Comparison of ENCODE assay signal across 9 cellular contexts in the genomic region with DNA sequence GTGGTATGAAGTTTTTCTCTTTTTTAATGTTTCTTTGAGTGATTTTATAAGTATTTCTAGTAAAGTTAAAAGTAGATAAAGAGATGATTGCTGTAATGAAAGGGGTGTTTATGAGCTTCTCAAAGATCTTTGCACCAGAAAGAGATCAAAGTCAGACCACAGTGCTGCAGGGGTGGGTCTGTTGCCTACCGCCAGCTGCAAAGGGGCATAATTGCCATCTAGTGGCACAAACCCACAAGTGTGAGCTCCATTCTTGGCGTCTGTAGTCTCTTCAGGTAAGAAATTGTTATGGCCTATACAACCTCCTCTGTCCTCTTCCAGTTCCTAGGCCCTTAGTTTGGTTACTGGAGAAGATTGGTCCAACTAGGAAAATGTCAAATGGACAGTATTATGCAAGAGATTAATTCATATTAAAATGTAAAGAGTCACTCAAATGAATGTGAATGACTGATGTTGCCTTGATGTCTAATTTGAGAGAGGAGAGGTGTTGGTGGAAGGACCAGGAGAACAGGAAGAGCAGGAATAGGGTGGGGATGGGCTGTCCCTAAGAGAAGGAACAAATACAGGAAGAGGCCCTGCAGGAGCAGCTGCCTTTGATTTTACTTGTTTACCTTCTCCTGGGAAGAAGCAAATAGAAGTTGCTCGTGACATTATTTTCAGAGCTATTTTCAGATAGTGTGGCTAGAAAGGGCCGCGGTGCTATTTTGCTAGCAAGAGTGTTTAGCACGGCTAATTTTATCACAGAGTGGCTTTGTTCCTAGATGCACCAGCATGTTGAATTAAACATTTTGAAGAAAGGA. TPM values are rescaled to one million over a fixed set of nuclear protein-coding genes. Genes with fewer than 3 reads are reported as not detected.
A peak's percentile ranks its signal among the peaks of the same experiment; 100 is the strongest.
DNase-seq lines count a peak whose midpoint lies in the region; ATAC-seq and TF ChIP-seq lines count a peak whose summit lies in the region.
"Had no signal": no experiment of that assay in that cellular context is flagged by ENCODE, and none has a peak within 500 bp of the region (broad histone marks: within the 10 kb centered on the region; RNA-seq: fewer than 3 reads in every experiment).

No MANE protein-coding gene starts in this region.

- in situ Hi-C loops in IMR-90 (cut with MboI; ENCODE audit: low sequenced_read_pairs) = no loop called here

- no peak overlapping the region for H4K5ac ChIP-seq in IMR-90 (ENCODE audit: low read depth, low read length)

- no peak overlapping the region for H3K4me2 ChIP-seq in IMR-90 (ENCODE audit: low read depth, low read length)

- TF ChIP-seq CTCF in IMR-90 (conservative IDR thresholded peaks at IDR 0.05; ENCODE audit: low read depth, low read length) = no peak

- H3K27ac ChIP-seq in IMR-90 (ENCODE audit: insufficient read depth, low read length) (no peak overlapping the region), epithelial cell of prostate (peak overlapping the region; percentile 93)
- H3K27ac ChIP-seq: HL-60 had no signal

- H2BK5ac ChIP-seq in IMR-90 (ENCODE audit: low read depth, low read length, poor library complexity, severe bottlenecking) = no peak overlapping the region

- no peak overlapping the region for H2BK120ac ChIP-seq in IMR-90 (ENCODE audit: low read depth, low read length)

- 0 out of 2 replicates have a peak overlapping the region, but pooled peaks have one; percentile 36 for H3K4ac ChIP-seq in IMR-90 (ENCODE audit: low read depth, low read length)

- no peaks in the 10 kb centered on the region for H3K36me3 ChIP-seq in IMR-90 (ENCODE audit: control insufficient read depth, insufficient read depth, low read length)

- H2AFZ ChIP-seq in IMR-90 (replicated peaks; ENCODE audit: low read length, poor library complexity) = no peak overlapping the region

- H3K56ac ChIP-seq in IMR-90 (ENCODE audit: extremely low read depth, insufficient read depth, low read length) = no peak overlapping the region

- H4K8ac ChIP-seq in IMR-90 (ENCODE audit: low read depth in 2 of 2, low read length in 2 of 2) = peak overlapping the region in 1 of 2 experiments; percentile 38; a peak in 1 of 4 replicates

- no peak overlapping the region for H2AK5ac ChIP-seq in IMR-90 (ENCODE audit: low read depth, low read length)

- peaks cover 10% of the 10 kb centered on the region for H3K4me1 ChIP-seq in IMR-90 (ENCODE audit: control insufficient read depth, insufficient read depth, low read length)

- no peak overlapping the region for H3K18ac ChIP-seq in IMR-90 (ENCODE audit: low read depth, low read length)

- no peak overlapping the region; the same call in 1 of the 2 replicates for H4K91ac ChIP-seq in IMR-90 (ENCODE audit: insufficient read depth, low read depth, low read length)

- H3K27me3 ChIP-seq in IMR-90 (ENCODE audit: control insufficient read depth, insufficient read depth, low read length) = no peaks in the 10 kb centered on the region

- peak; percentile 10 for DNase-seq in Daoy (ENCODE audit: low read depth)
- DNase-seq in IMR-90 = no peak
- peak; percentile 17 for DNase-seq in UCSD-AML1 (lab: John Stamatoyannopoulos, UW; ENCODE audit: unreplicated experiment)
- DNase-seq in epithelial cell of prostate (ENCODE audit: low read depth, low spot score) = peak; percentile 52
- peak; percentile 17 to 38 for DNase-seq in stimulated activated CD4-positive, alpha-beta T cell treated with anti-CD3 and anti-CD28 coated beads, Interleukin-2, amount 100 ng/mL, for 24 hours
- DNase-seq in kidney tubule cell (ENCODE audit: low spot score) = no peak
- DNase-seq in HK-2 (ENCODE audit: unreplicated experiment) = no peak
- no peak for DNase-seq in OCI-M2 (lab: John Stamatoyannopoulos, UW; ENCODE audit: unreplicated experiment)

- no peak overlapping the region for H3K23ac ChIP-seq in IMR-90 (ENCODE audit: low read depth, low read length)

- intact Hi-C loops in IMR-90 (cut with micrococcal nuclease) = no loop called here

- H3K79me1 ChIP-seq in IMR-90 (ENCODE audit: low read depth in 1 of 2, low read length in 2 of 2) = no peaks in the 10 kb centered on the region

- no peak for TF ChIP-seq POLR2A in IMR-90 (IDR thresholded peaks at IDR 0.05; ENCODE audit: low read depth, low read length)

- H3K14ac ChIP-seq in IMR-90 (replicated peaks; ENCODE audit: low read depth, low read length) = no peak overlapping the region

- no peak overlapping the region for H2AK9ac ChIP-seq in IMR-90 (replicated peaks; ENCODE audit: low read depth, low read length, poor library complexity)

- no peak for TF ChIP-seq RAD21 in IMR-90 (IDR thresholded peaks at IDR 0.05; ENCODE audit: low read length)

- 62% methylated on average over 2 of the region's 6 CpGs; no CpG with 5 or more reads in 1 of the 2 experiments for WGBS in IMR-90 (ENCODE audit: extremely low coverage in 2 of 2, insufficient read length in 1 of 2), 2 experiments

- dilution Hi-C loops in IMR-90 (cut with HindIII; ENCODE audit: low sequenced_read_pairs, unreplicated experiment) = no loop called here

- no peak overlapping the region for H2BK15ac ChIP-seq in IMR-90 (ENCODE audit: low read depth, low read length)

- POLR2A ChIA-PET in IMR-90 (lab: Charles Lee; ENCODE audit: unreplicated experiment) = no interaction called here

- H4K20me1 ChIP-seq in IMR-90 (ENCODE audit: insufficient read depth, low read length) = no peaks in the 10 kb centered on the region

- no peak for ATAC-seq in IMR-90 (ENCODE audit: low read depth)

- no peaks in the 10 kb centered on the region for H3K9me3 ChIP-seq in IMR-90 (ENCODE audit: control insufficient read depth, insufficient read depth, low read length)

- H3K4me3 ChIP-seq in IMR-90 (ENCODE audit: insufficient read depth, low read depth, low read length) = no peak overlapping the region

- H3K9me1 ChIP-seq in IMR-90 (ENCODE audit: insufficient read depth, low read length) = peaks cover 7% of the 10 kb centered on the region

- BruUV-seq in IMR-90 (replicated peaks; lab: Mats Ljungman, UMichigan) = no TSS peak

- CTCF ChIA-PET in IMR-90 (lab: Yijun Ruan, JAX) = interaction anchor here (0.6 kb wide), 1 partner anchor 316 kb away, joined by 3 read pairs; no protein-coding TSS in a partner anchor

- H3K9ac ChIP-seq in IMR-90 (ENCODE audit: low read depth, low read length) = no peak overlapping the region

- 0 out of 2 replicates have a peak overlapping the region, but pooled peaks have one; percentile 29 for H2BK20ac ChIP-seq in IMR-90 (ENCODE audit: low read depth, low read length)

TF ChIP-seq in IMR-90, 13 proteins besides CTCF, POLR2A, EP300 and RAD21:
- TF ChIP-seq FOS (IDR thresholded peaks at IDR 0.05; ENCODE audit: low read depth, low read length) = no peak
- TF ChIP-seq CHD1 (IDR thresholded peaks at IDR 0.05; ENCODE audit: low read depth, low read length) = no peak
- TF ChIP-seq MAFK (IDR thresholded peaks at IDR 0.05; ENCODE audit: low read depth, low read length) = no peak
- TF ChIP-seq CEBPB (IDR thresholded peaks at IDR 0.05; ENCODE audit: low read depth, low read length) = no peak
- no peak for TF ChIP-seq MXI1 (IDR thresholded peaks at IDR 0.05; ENCODE audit: borderline replicate concordance, low read depth, low read length)
- TF ChIP-seq, protein P1, sequence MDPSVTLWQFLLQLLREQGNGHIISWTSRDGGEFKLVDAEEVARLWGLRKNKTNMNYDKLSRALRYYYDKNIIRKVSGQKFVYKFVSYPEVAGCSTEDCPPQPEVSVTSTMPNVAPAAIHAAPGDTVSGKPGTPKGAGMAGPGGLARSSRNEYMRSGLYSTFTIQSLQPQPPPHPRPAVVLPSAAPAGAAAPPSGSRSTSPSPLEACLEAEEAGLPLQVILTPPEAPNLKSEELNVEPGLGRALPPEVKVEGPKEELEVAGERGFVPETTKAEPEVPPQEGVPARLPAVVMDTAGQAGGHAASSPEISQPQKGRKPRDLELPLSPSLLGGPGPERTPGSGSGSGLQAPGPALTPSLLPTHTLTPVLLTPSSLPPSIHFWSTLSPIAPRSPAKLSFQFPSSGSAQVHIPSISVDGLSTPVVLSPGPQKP (IDR thresholded peaks at IDR 0.05; ENCODE audit: borderline replicate concordance, low read depth, low read length) = no peak
- TF ChIP-seq NFE2L2 (IDR thresholded peaks at IDR 0.05; ENCODE audit: low read depth, low read length) = no peak
- no peak for TF ChIP-seq RFX5 (IDR thresholded peaks at IDR 0.05; ENCODE audit: low read depth, low read length)

RNA-seq across cellular contexts. Expression of a gene that starts 53.0 kb away (rescaled TPM):
- total RNA-seq in Daoy (2014; rRNA removed; shearing (Covaris generic)) = 53.7 and 56.2 TPM in 2 replicates
- 33.2 and 39.7 TPM in 2 replicates for total RNA-seq in IMR-90 (2012; rRNA removed)
- polyA plus RNA-seq in IMR-90 (2012; rRNA removed) = 19.2 and 21.4 TPM in 2 replicates
- polyA plus RNA-seq in IMR-90 (2012; cell fraction: cytosol; rRNA removed) = 5.4 and 7.8 TPM in 2 replicates
- 2.7 and 13.0 TPM in 2 replicates for polyA plus RNA-seq in IMR-90 (2012; cell fraction: nucleus; rRNA removed; ENCODE audit: low replicate concordance)

Comparison
In these comparisons a context has a peak if more than half of its experiments do, and no peak if none do; other contexts are left out.
1. DNase-seq: peak in Daoy (single experiment), UCSD-AML1 (single experiment), epithelial cell of prostate (single experiment) and stimulated activated CD4-positive, alpha-beta T cell treated with anti-CD3 and anti-CD28 coated beads, Interleukin-2, amount 100 ng/mL, for 24 hours (2 of 2); none in IMR-90 (single experiment), kidney tubule cell (single experiment), HK-2 (single experiment) and OCI-M2 (single experiment).